In genomic region chr13:96822900-96823299, GRCh38 we compare ENCODE assay signal across 9 cellular contexts.
DNase-seq lines count a peak whose midpoint lies in the region; ATAC-seq and TF ChIP-seq lines count a peak whose summit lies in the region.
"Had no signal": no experiment of that assay in that cellular context is flagged by ENCODE, and none has a peak within 500 bp of the region (broad histone marks: within the 10 kb centered on the region; RNA-seq: fewer than 3 reads in every experiment).

No MANE protein-coding gene starts in this region.

- peaks cover 5% of the 10 kb centered on the region for H3K27me3 Mint-ChIP-seq in nephron progenitor cell (ENCODE audit: low read depth, poor library complexity)

- in situ Hi-C loops in GM13976 (cut with MboI; ENCODE audit: low sequenced_read_pairs, unreplicated experiment) = no loop called here

- TF ChIP-seq CTCF in GM13976 (IDR thresholded peaks at IDR 0.05; ENCODE audit: borderline replicate concordance, control extremely low read depth, extremely low read depth, insufficient read depth, missing control alignments) = peak; percentile 14
- TF ChIP-seq CTCF in body of pancreas (IDR thresholded peaks at IDR 0.05) = peak in 6 of 7 experiments; percentile 8 to 54 (median 34)
- TF ChIP-seq CTCF in nephron progenitor cell (IDR thresholded peaks at IDR 0.05) = peak; percentile 35

- ATAC-seq in body of pancreas = peak; percentile 62
- no peak for ATAC-seq in GM21526 (IDR thresholded peaks at IDR 0.05; ENCODE audit: low FRiP score, unreplicated experiment)

- intact Hi-C loops in body of pancreas (cut with DNase I) = no loop called here

- no peaks in the 10 kb centered on the region for H3K9me3 Mint-ChIP-seq in nephron progenitor cell
- H3K9me3 Mint-ChIP-seq: IgD-negative memory B cell had no signal

- no peak overlapping the region for H3K4me3 ChIP-seq in body of pancreas

- no peak overlapping the region for H3K27ac Mint-ChIP-seq in nephron progenitor cell
- H3K27ac Mint-ChIP-seq: IgD-negative memory B cell had no signal

- no peak overlapping the region for H3K4me3 Mint-ChIP-seq in nephron progenitor cell
- H3K4me3 Mint-ChIP-seq: IgD-negative memory B cell had no signal

- no peak for TF ChIP-seq POLR2A in body of pancreas (IDR thresholded peaks at IDR 0.05)

- no peaks in the 10 kb centered on the region for H3K36me3 ChIP-seq in body of pancreas (replicated peaks in 1 of 2; ENCODE audit: insufficient read depth in 1 of 2, low read depth in 2 of 2)

- H3K27me3 ChIP-seq in body of pancreas = no peaks in the 10 kb centered on the region

- H3K27ac ChIP-seq in body of pancreas = no peak overlapping the region

- H3K4me1 Mint-ChIP-seq in nephron progenitor cell = no peaks in the 10 kb centered on the region
- H3K4me1 Mint-ChIP-seq: IgD-negative memory B cell had no signal

- no peaks in the 10 kb centered on the region for H3K9me3 ChIP-seq in body of pancreas

- DNase-seq in GM13976 (ENCODE audit: low spot score) (no peak), HuH-7 (ENCODE audit: low spot score) (peak; percentile 34), body of pancreas (peak; percentile 26 to 57 (median 38)), nephron progenitor cell (peak; percentile 22), activated gamma-delta T cell treated with Interleukin-2 at 50 U/mL for 16 hours (no peak), activated T-cell treated with anti-CD3 and anti-CD28 coated beads for 4 hours (no peak), GOT3 (lab: John Stamatoyannopoulos, UW) (no peak)

- H3K36me3 Mint-ChIP-seq in nephron progenitor cell (ENCODE audit: low read depth) = no peaks in the 10 kb centered on the region
- H3K36me3 Mint-ChIP-seq: IgD-negative memory B cell had no signal

- no peaks in the 10 kb centered on the region for H3K4me1 ChIP-seq in body of pancreas

Comparison
In these comparisons a context has a peak if more than half of its experiments do, and no peak if none do; other contexts are left out.
1. DNase-seq: peak in HuH-7 (single experiment), body of pancreas (4 of 4) and nephron progenitor cell (single experiment); none in GM13976 (single experiment), activated gamma-delta T cell treated with Interleukin-2 at 50 U/mL for 16 hours (single experiment), activated T-cell treated with anti-CD3 and anti-CD28 coated beads for 4 hours (single experiment) and GOT3 (single experiment).
2. Peak in every context shown above with its lines, with median percentiles within 50 percentile points of each other: CTCF ChIP-seq.